ENCODE assay signal across 10 cellular contexts in the genomic region with DNA sequence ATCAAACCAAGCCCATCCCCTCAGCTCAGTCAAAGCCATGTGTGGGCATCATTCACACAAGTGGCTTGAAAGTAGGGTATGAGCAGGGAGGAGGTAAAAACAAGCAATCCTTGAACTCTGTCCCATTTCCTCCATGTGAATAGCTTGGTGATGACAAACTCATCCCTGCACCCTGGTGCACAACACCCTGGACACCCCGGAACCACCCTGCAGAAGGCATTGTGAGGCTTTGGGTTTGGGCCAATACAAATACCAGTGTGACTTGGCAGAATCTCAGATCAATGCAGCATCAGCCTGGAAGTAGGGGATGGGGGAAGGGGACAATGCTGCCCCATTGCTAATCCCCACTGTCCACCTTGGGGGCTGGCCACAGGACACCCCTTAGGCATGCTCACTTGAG. TPM values are rescaled to one million over a fixed set of nuclear protein-coding genes. Genes with fewer than 3 reads are reported as not detected.
DNase-seq lines count a peak whose midpoint lies in the region; ATAC-seq, FAIRE-seq and TF ChIP-seq lines count a peak whose summit lies in the region.
"Had no signal": no experiment of that assay in that cellular context is flagged by ENCODE, and none has a peak within 500 bp of the region (broad histone marks: within the 10 kb centered on the region; RNA-seq: fewer than 3 reads in every experiment).

No MANE protein-coding gene starts in this region.

- no peak overlapping the region for H3K4me3 ChIP-seq in pancreas
- H3K4me3 ChIP-seq: SK-N-MC had no signal

- peaks cover 14 to 52% (median 25%) of the 10 kb centered on the region in 3 donors for H3K4me1 ChIP-seq in pancreas

- H3K27me3 ChIP-seq in pancreas: no peaks in the 10 kb centered on the region

- H3K27ac ChIP-seq in epithelial cell of prostate (peak overlapping the region; percentile 100), pancreas (peak overlapping the region; percentile 51 to 92 (median 72))
- H3K27ac ChIP-seq: SK-N-MC had no signal

- peak; percentile 33 for DNase-seq in ELR (ENCODE audit: low read depth)
- peak; percentile 63 for DNase-seq in NCI-H226
- peak; percentile 89 for DNase-seq in epithelial cell of prostate (ENCODE audit: low read depth, low spot score)
- peak in 1 of 6 donors; percentile 40 for DNase-seq in pancreas
- no peak for DNase-seq in GF-D8 (lab: John Stamatoyannopoulos, UW)
- no peak for DNase-seq in activated CD4-positive, alpha-beta T cell treated with anti-CD3 and anti-CD28 coated beads, Interleukin-2, amount 50 U/mL, for 48 hours
- no peak for DNase-seq in stimulated activated CD4-positive, alpha-beta T cell treated with anti-CD3 and anti-CD28 coated beads, Interleukin-2, amount 100 ng/mL, for 24 hours

- no peaks in the 10 kb centered on the region for H3K36me3 ChIP-seq in pancreas

- H3K9me3 ChIP-seq in pancreas: no peaks in the 10 kb centered on the region

- no peak for FAIRE-seq in pancreas (lab: Jason Lieb, UNC)

- TF ChIP-seq CTCF in pancreas (IDR thresholded peaks at IDR 0.05): no peak

- ATAC-seq in pancreas (peak; percentile 6 to 33 (median 31)), HG03469 (IDR thresholded peaks at IDR 0.05; ENCODE audit: unreplicated experiment) (no peak)

- 18 to 27% methylated on average over 1 of the region's 1 CpG for WGBS in pancreas, 2 donors

- intact Hi-C loops in pancreas (cut with DNase I): no loop called here

RNA-seq across cellular contexts. Expression of gene TGFA, which starts 28.6 kb away (rescaled TPM):
- total RNA-seq in pancreas: 10 to 100 TPM in 2 of 6 donors, 1 to 10 TPM in 4; 5.1 to 13.2 (median 7.7) TPM
- 1 to 10 TPM; 3.8 TPM for polyA plus RNA-seq in pancreas
- total RNA-seq: IMR-90 had no signal
- polyA plus RNA-seq: IMR-90 had no signal

Comparison
In these comparisons a context has a peak if more than half of its experiments do, and no peak if none do; other contexts are left out.
1. DNase-seq: peak in ELR (single experiment), NCI-H226 (single experiment) and epithelial cell of prostate (single experiment); none in GF-D8 (single experiment), activated CD4-positive, alpha-beta T cell treated with anti-CD3 and anti-CD28 coated beads, Interleukin-2, amount 50 U/mL, for 48 hours (0 of 2) and stimulated activated CD4-positive, alpha-beta T cell treated with anti-CD3 and anti-CD28 coated beads, Interleukin-2, amount 100 ng/mL, for 24 hours (0 of 2).